17 cellular contexts compared by ENCODE assay signal in genomic region chr5:139371482-139372435, GRCh38. TPM values are rescaled to one million over a fixed set of nuclear protein-coding genes. Genes with fewer than 3 reads are reported as not detected.
A peak's percentile ranks its signal among the peaks of the same experiment; 100 is the strongest.
DNase-seq lines count a peak whose midpoint lies in the region; ATAC-seq and TF ChIP-seq lines count a peak whose summit lies in the region.
"Had no signal": no experiment of that assay in that cellular context is flagged by ENCODE, and none has a peak within 500 bp of the region (broad histone marks: within the 10 kb centered on the region; RNA-seq: fewer than 3 reads in every experiment).

No MANE protein-coding gene starts in this region.

- TF ChIP-seq CTCF in MCF 10A (IDR thresholded peaks at IDR 0.05; ENCODE audit: unreplicated experiment) = no peak
- no peak for TF ChIP-seq CTCF in mammary epithelial cell (conservative IDR thresholded peaks at IDR 0.05 in 1 of 2, IDR thresholded peaks at IDR 0.05 in 1 of 2; ENCODE audit: extremely low read depth in 1 of 2, insufficient read depth in 1 of 2, low read depth in 1 of 2, low read length in 2 of 2)

- H2AFZ ChIP-seq in mammary epithelial cell (ENCODE audit: low read depth, low read length) = no peak overlapping the region

- peaks cover 12% of the 10 kb centered on the region for H3K4me1 ChIP-seq in mammary epithelial cell (ENCODE audit: insufficient read depth, low read length)

- H3K9ac ChIP-seq in mammary epithelial cell (ENCODE audit: insufficient read depth, low read length) = no peak overlapping the region

- no peak overlapping the region for H3K4me2 ChIP-seq in mammary epithelial cell (ENCODE audit: insufficient read depth, low read depth, low read length)

- WGBS in mammary epithelial cell (ENCODE audit: low coverage, missing lambda C conversion rate) = 96% methylated on average over 7 of the region's 7 CpGs

- H3K27me3 ChIP-seq in mammary epithelial cell (ENCODE audit: insufficient read depth, low read length) = no peaks in the 10 kb centered on the region
- H3K27me3 ChIP-seq: body of pancreas, neutrophil, thyroid gland had no signal

- CTCF ChIA-PET in MCF 10A (lab: Yijun Ruan, JAX) = interaction anchor here (0.7 to 1.6 kb wide), 5 partner anchors 10 to 50 kb away, joined by 3 to 5 read pairs (median 3); no protein-coding TSS in a partner anchor
- CTCF ChIA-PET in mammary epithelial cell (lab: Charles Lee; ENCODE audit: low non-redundant PET) = no interaction called here

- POLR2A ChIA-PET in MCF 10A (lab: Yijun Ruan, JAX) = interaction anchor here (1.2 to 4.1 kb wide), 3 partner anchors 14 to 32 kb away, joined by 4 to 44 read pairs (median 6); partner anchors contain the start of genes PAIP2 and SPATA24

- peaks cover 2% of the 10 kb centered on the region for H3K36me3 ChIP-seq in mammary epithelial cell (ENCODE audit: insufficient read depth, low read length)

- DNase-seq in MCF 10A (ENCODE audit: unreplicated experiment) (no peak), mammary epithelial cell (no peak), amniotic epithelial cell (ENCODE audit: low read depth) (peak; percentile 53), left lobe of liver (ENCODE audit: low spot score) (peak; percentile 40), NCI-H510A treated with DMSO at 0.1 percent for 48 hours (lab: John Stamatoyannopoulos, UW) (no peak), left colon (no peak), superior temporal gyrus (ENCODE audit: extremely low spot score) (no peak), UCSD-AML1 (lab: John Stamatoyannopoulos, UW; ENCODE audit: unreplicated experiment) (no peak)
- DNase-seq: AML-193, body of pancreas, HCEC 1CT, KG1, NCI-H1436, RPMI8226, thyroid gland had no signal

- no peaks in the 10 kb centered on the region for H3K9me3 Mint-ChIP-seq in MCF 10A (ENCODE audit: unreplicated experiment)

- H4K20me1 ChIP-seq in mammary epithelial cell (ENCODE audit: insufficient read depth, low read length) = no peaks in the 10 kb centered on the region

- in situ Hi-C loops in mammary epithelial cell (cut with MboI; ENCODE audit: low sequenced_read_pairs in 2 of 2) = no loop called here

- H3K4me3 ChIP-seq in mammary epithelial cell (replicated peaks in 1 of 3; ENCODE audit: insufficient read depth in 1 of 3, low read depth in 2 of 3, low read length in 3 of 3) = no peak overlapping the region
- H3K4me3 ChIP-seq: body of pancreas, skin epidermis, thyroid gland had no signal

- H3K79me2 ChIP-seq in mammary epithelial cell (ENCODE audit: insufficient read depth, low read length) = no peaks in the 10 kb centered on the region

- no peaks in the 10 kb centered on the region for H3K9me3 ChIP-seq in mammary epithelial cell (replicated peaks; ENCODE audit: insufficient read depth, low read length)
- H3K9me3 ChIP-seq: body of pancreas, neutrophil, thyroid gland had no signal

- intact Hi-C loops in MCF 10A (cut with micrococcal nuclease) (no loop called here), mammary epithelial cell (cut with micrococcal nuclease) (no loop called here), left colon (cut with DNase I, micrococcal nuclease) (no loop called here)

- no peak overlapping the region for H3K4me3 Mint-ChIP-seq in MCF 10A (ENCODE audit: unreplicated experiment)

- dilution Hi-C loops in mammary epithelial cell (cut with HindIII; ENCODE audit: low sequenced_read_pairs) = no loop called here

- no TSS peak for BruUV-seq in MCF 10A (replicated peaks; lab: Mats Ljungman, UMichigan)
- no TSS peak for BruUV-seq in mammary epithelial cell (replicated peaks; lab: Mats Ljungman, UMichigan)

- H3K27ac ChIP-seq in mammary epithelial cell (ENCODE audit: insufficient read depth, low read depth, low read length) = no peak overlapping the region
- H3K27ac ChIP-seq: body of pancreas, neutrophil, skin epidermis had no signal

- ATAC-seq in left lobe of liver (no peak), left colon (no peak)
- ATAC-seq: body of pancreas had no signal

- peaks cover 11% of the 10 kb centered on the region for H3K4me1 Mint-ChIP-seq in MCF 10A (ENCODE audit: insufficient read depth, unreplicated experiment)

- H3K36me3 Mint-ChIP-seq in MCF 10A (ENCODE audit: insufficient read depth, unreplicated experiment) = peaks cover 68% of the 10 kb centered on the region

- no peaks in the 10 kb centered on the region for H3K27me3 Mint-ChIP-seq in MCF 10A (ENCODE audit: insufficient read depth, unreplicated experiment)

- peak overlapping the region; percentile 82 for H3K27ac Mint-ChIP-seq in MCF 10A (ENCODE audit: low read depth, unreplicated experiment)

RNA-seq across cellular contexts. Expression of gene SLC23A1, which starts 11.3 kb away (rescaled TPM):
- total RNA-seq in MCF 10A (2022) = not detected in 2 replicates
- total RNA-seq in mammary epithelial cell = not detected
- not detected for polyA plus RNA-seq in mammary epithelial cell
- polyA minus RNA-seq in mammary epithelial cell = not detected
- total RNA-seq in left lobe of liver = 35.5 TPM
- total RNA-seq in left colon = 1 to 10 TPM; 4.8 to 5.9 TPM
- total RNA-seq: thyroid gland had no signal

RNA-seq across cellular contexts. Expression of gene MZB1, which starts 18.0 kb away (rescaled TPM):
- total RNA-seq in MCF 10A (2022) (not detected in 2 replicates), mammary epithelial cell (not detected), left lobe of liver (0.96 TPM), left colon (10 to 100 TPM in 1 of 2 donors, 1 to 10 TPM in 1; 6.0 to 36.9 TPM)
- polyA plus RNA-seq in mammary epithelial cell = not detected
- polyA minus RNA-seq in mammary epithelial cell = not detected

RNA-seq across cellular contexts. Expression of gene PROB1, which starts 23.1 kb away (rescaled TPM):
- 2.3 and 3.1 TPM in 2 replicates for total RNA-seq in MCF 10A (2022)
- total RNA-seq in mammary epithelial cell = under 1 TPM; 0.38 to 0.67 TPM
- polyA plus RNA-seq in mammary epithelial cell = 0.03 TPM
- not detected for polyA minus RNA-seq in mammary epithelial cell
- total RNA-seq in left lobe of liver = 0.75 TPM
- under 1 TPM; 0.42 to 0.55 TPM for total RNA-seq in left colon

RNA-seq across cellular contexts. Expression of gene PAIP2, which starts 30.1 kb away (rescaled TPM):
- 104 and 108 TPM in 2 replicates for total RNA-seq in MCF 10A (2022)
- 10 to 100 TPM; 38.0 to 43.6 TPM for total RNA-seq in mammary epithelial cell
- 37.5 TPM for polyA plus RNA-seq in mammary epithelial cell
- polyA minus RNA-seq in mammary epithelial cell = 22.4 TPM
- 31.6 TPM for total RNA-seq in left lobe of liver
- 10 to 100 TPM; 28.0 to 47.5 TPM for total RNA-seq in left colon

RNA-seq across cellular contexts. Expression of gene SPATA24, which starts 32.1 kb away (rescaled TPM):
- total RNA-seq in MCF 10A (2022) (9.8 and 11.6 TPM in 2 replicates), mammary epithelial cell (1 to 10 TPM; 3.2 to 5.4 TPM), left lobe of liver (2.2 TPM), left colon (1 to 10 TPM; 3.6 to 3.8 TPM)
- polyA plus RNA-seq in mammary epithelial cell = 4.1 TPM
- not detected for polyA minus RNA-seq in mammary epithelial cell

Comparison
In these comparisons a context has a peak if more than half of its experiments do, and no peak if none do; other contexts are left out.
1. DNase-seq: peak in amniotic epithelial cell (single experiment) and left lobe of liver (single experiment); none in MCF 10A (single experiment), mammary epithelial cell (single experiment), NCI-H510A treated with DMSO at 0.1 percent for 48 hours (single experiment), left colon (0 of 2), superior temporal gyrus (single experiment) and UCSD-AML1 (single experiment).